ENCODE assay signal across 14 cellular contexts in the genomic region with DNA sequence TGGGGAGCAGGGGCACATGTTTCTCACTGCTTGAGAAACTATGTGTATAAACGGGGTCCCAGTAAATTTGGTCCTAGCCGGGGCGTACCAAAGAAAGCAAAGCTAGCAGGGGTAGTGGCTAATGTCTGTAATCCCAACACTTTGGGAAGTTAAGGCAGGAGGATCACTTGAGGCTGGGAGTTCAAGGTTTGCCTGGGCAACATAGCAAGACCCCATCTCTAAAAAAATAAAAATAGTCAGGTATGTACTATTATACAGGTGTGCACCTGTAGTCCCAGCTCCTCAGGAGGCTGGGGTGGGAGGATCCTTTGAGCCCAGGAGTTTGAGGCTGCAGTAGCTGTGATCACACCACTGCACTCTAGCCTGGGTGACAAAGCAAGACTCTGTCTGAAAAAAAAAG.
A peak's percentile ranks its signal among the peaks of the same experiment; 100 is the strongest.
DNase-seq lines count a peak whose midpoint lies in the region; ATAC-seq, FAIRE-seq and TF ChIP-seq lines count a peak whose summit lies in the region.
"Had no signal": no experiment of that assay in that cellular context is flagged by ENCODE, and none has a peak within 500 bp of the region (broad histone marks: within the 10 kb centered on the region; RNA-seq: fewer than 3 reads in every experiment).

No MANE protein-coding gene starts in this region.

- H3K79me2 ChIP-seq in keratinocyte (ENCODE audit: control insufficient read depth, insufficient read depth, low read length), result no peaks in the 10 kb centered on the region

- H3K36me3 ChIP-seq in keratinocyte (ENCODE audit: control insufficient read depth in 2 of 2, extremely low read depth in 1 of 2, insufficient read depth in 2 of 2, low read length in 2 of 2), result peaks cover 2 to 8% of the 10 kb centered on the region in 2 experiments
- no peaks in the 10 kb centered on the region for H3K36me3 ChIP-seq in naive thymus-derived CD4-positive, alpha-beta T cell (ENCODE audit: control insufficient read depth in 2 of 3, insufficient read depth in 3 of 3, low read length in 3 of 3)
- H3K36me3 ChIP-seq: gastrocnemius medialis had no signal

- H3K4me3 Mint-ChIP-seq in Calu3 (ENCODE audit: low read depth, unreplicated experiment) (peak overlapping the region; percentile 7), progenitor cell of endocrine pancreas (ENCODE audit: low read depth) (no peak overlapping the region)
- H3K4me3 Mint-ChIP-seq in naive thymus-derived CD4-positive, alpha-beta T cell, result no peak overlapping the region

- dilution Hi-C loops in keratinocyte (cut with MboI; ENCODE audit: extremely low pct_ligation_motif_present, low sequenced_read_pairs), result no loop called here

- POLR2A ChIA-PET in naive thymus-derived CD4-positive, alpha-beta T cell (lab: Charles Lee), result no interaction called here

- TF ChIP-seq CTCF in Calu3 (IDR thresholded peaks at IDR 0.05; ENCODE audit: unreplicated experiment) (no peak), VCaP (conservative IDR thresholded peaks at IDR 0.05) (no peak), keratinocyte (optimal IDR thresholded peaks at IDR 0.05 in 1 of 3, IDR thresholded peaks at IDR 0.05 in 1 of 3, conservative IDR thresholded peaks at IDR 0.05 in 1 of 3; ENCODE audit: extremely low read depth in 1 of 3, insufficient read depth in 2 of 3, low read length in 3 of 3) (no peak), progenitor cell of endocrine pancreas (IDR thresholded peaks at IDR 0.05; ENCODE audit: unreplicated experiment) (no peak)

- ATAC-seq in naive thymus-derived CD4-positive, alpha-beta T cell, result no peak
- ATAC-seq: gastrocnemius medialis had no signal

- BruUV-seq in Calu3 (replicated peaks; lab: Mats Ljungman, UMichigan), result no TSS peak

- DNase-seq in Calu3 (no peak), keratinocyte (ENCODE audit: low read depth, low spot score) (no peak), progenitor cell of endocrine pancreas (ENCODE audit: low spot score, unreplicated experiment) (no peak), KG1 (lab: John Stamatoyannopoulos, UW) (no peak)
- DNase-seq in stimulated activated naive CD4-positive, alpha-beta T cell treated with Interleukin-2 at 50 U/mL for 16 hours (lab: John Stamatoyannopoulos, UW), result no peak
- DNase-seq in activated CD4-positive, CD25-positive, alpha-beta regulatory T cell (lab: John Stamatoyannopoulos, UW), result no peak
- DNase-seq in naive thymus-derived CD4-positive, alpha-beta T cell, result no peak
- DNase-seq: activated naive CD4-positive, alpha-beta T cell treated with Interleukin-2 at 50 U/mL for 16 hours; DMS 273 treated with DMSO at 0.1 percent for 48 hours; gastrocnemius medialis; stimulated activated CD4-positive, alpha-beta T cell treated with anti-CD3 and anti-CD28 coated beads, Interleukin-4, amount 100 ng/mL, for 4 hours had no signal

- H2AFZ ChIP-seq in keratinocyte (ENCODE audit: control insufficient read depth, low read length), result no peak overlapping the region

- no peak for FAIRE-seq in keratinocyte (lab: Jason Lieb, UNC)

- H3K9me3 Mint-ChIP-seq in Calu3 (ENCODE audit: low read depth, unreplicated experiment), result peaks cover 12% of the 10 kb centered on the region
- H3K9me3 Mint-ChIP-seq in progenitor cell of endocrine pancreas (ENCODE audit: low read depth), result peaks cover 8% of the 10 kb centered on the region
- H3K9me3 Mint-ChIP-seq in naive thymus-derived CD4-positive, alpha-beta T cell, result peaks cover 0 to 2% (median 0%) of the 10 kb centered on the region in 11 donors
- H3K9me3 Mint-ChIP-seq: IgD-negative memory B cell had no signal

- intact Hi-C loops in Calu3 (cut with micrococcal nuclease; ENCODE audit: unreplicated experiment), result no loop called here
- intact Hi-C loops in naive thymus-derived CD4-positive, alpha-beta T cell (cut with micrococcal nuclease), result loop anchor here (1.0 to 2.0 kb wide), 3 partner anchors 190 to 720 kb away; no protein-coding TSS in a partner anchor

- H4K20me1 ChIP-seq in keratinocyte (ENCODE audit: control insufficient read depth, extremely low read depth, insufficient read depth, low read length), result no peaks in the 10 kb centered on the region

- no peak overlapping the region for H3K4me3 ChIP-seq in keratinocyte (ENCODE audit: control insufficient read depth in 2 of 3, extremely low read depth in 1 of 3, insufficient read depth in 2 of 3, low read depth in 1 of 3, low read length in 3 of 3)
- no peak overlapping the region for H3K4me3 ChIP-seq in naive thymus-derived CD4-positive, alpha-beta T cell (ENCODE audit: low read length)
- H3K4me3 ChIP-seq: gastrocnemius medialis, right atrium auricular region had no signal

- H3K9ac ChIP-seq in keratinocyte (ENCODE audit: control insufficient read depth, extremely low read depth, insufficient read depth, low read length), result no peak overlapping the region

- H3K27ac ChIP-seq in VCaP (peak overlapping the region; percentile 59), keratinocyte (ENCODE audit: control insufficient read depth, insufficient read depth, low read length) (peak overlapping the region; percentile 80)
- no peak overlapping the region for H3K27ac ChIP-seq in naive thymus-derived CD4-positive, alpha-beta T cell (ENCODE audit: low read depth, low read length)
- H3K27ac ChIP-seq: gastrocnemius medialis had no signal

- H3K36me3 Mint-ChIP-seq in Calu3 (ENCODE audit: insufficient read depth, unreplicated experiment), result peaks cover 54% of the 10 kb centered on the region
- peaks cover 18% of the 10 kb centered on the region for H3K36me3 Mint-ChIP-seq in progenitor cell of endocrine pancreas (ENCODE audit: insufficient read depth)
- no peaks in the 10 kb centered on the region for H3K36me3 Mint-ChIP-seq in naive thymus-derived CD4-positive, alpha-beta T cell

- no peaks in the 10 kb centered on the region for H3K27me3 Mint-ChIP-seq in Calu3 (ENCODE audit: unreplicated experiment)
- H3K27me3 Mint-ChIP-seq in progenitor cell of endocrine pancreas, result no peaks in the 10 kb centered on the region
- H3K27me3 Mint-ChIP-seq in naive thymus-derived CD4-positive, alpha-beta T cell, result peaks cover 0 to 11% (median 0%) of the 10 kb centered on the region in 5 donors
- H3K27me3 Mint-ChIP-seq: IgD-negative memory B cell had no signal

- CTCF ChIA-PET in Calu3 (lab: Charles Lee), result interaction anchor here (0.7 kb wide), 2 partner anchors 99 to 129 kb away, joined by 3 read pairs; no protein-coding TSS in a partner anchor
- CTCF ChIA-PET in naive thymus-derived CD4-positive, alpha-beta T cell (lab: Charles Lee), result no interaction called here

- H3K4me2 ChIP-seq in keratinocyte (ENCODE audit: control insufficient read depth, extremely low read depth, insufficient read depth, low read depth, low read length), result peak overlapping the region; percentile 68

- no peaks in the 10 kb centered on the region for H3K27me3 ChIP-seq in keratinocyte (ENCODE audit: control insufficient read depth, extremely low read depth, insufficient read depth, low read length)
- no peaks in the 10 kb centered on the region for H3K27me3 ChIP-seq in naive thymus-derived CD4-positive, alpha-beta T cell (ENCODE audit: control insufficient read depth in 2 of 2, insufficient read depth in 2 of 2, low read length in 2 of 2)
- H3K27me3 ChIP-seq: gastrocnemius medialis, right atrium auricular region had no signal

- H3K9me3 ChIP-seq in keratinocyte (ENCODE audit: control insufficient read depth, low read depth, low read length), result peaks cover 15% of the 10 kb centered on the region
- H3K9me3 ChIP-seq in naive thymus-derived CD4-positive, alpha-beta T cell (ENCODE audit: control insufficient read depth in 2 of 3, low read length in 3 of 3), result no peaks in the 10 kb centered on the region
- H3K9me3 ChIP-seq: gastrocnemius medialis, right atrium auricular region had no signal

- H3K4me1 ChIP-seq in keratinocyte (ENCODE audit: control insufficient read depth, extremely low read depth, insufficient read depth, low read length), result peaks cover 25% of the 10 kb centered on the region
- H3K4me1 ChIP-seq in naive thymus-derived CD4-positive, alpha-beta T cell (ENCODE audit: control insufficient read depth in 2 of 2, insufficient read depth in 2 of 2, low read length in 2 of 2), result no peaks in the 10 kb centered on the region

- no peaks in the 10 kb centered on the region for H3K9me1 ChIP-seq in keratinocyte (ENCODE audit: control insufficient read depth, extremely low read depth, insufficient read depth, low read length)

- H3K27ac Mint-ChIP-seq in Calu3 (ENCODE audit: unreplicated experiment), result peak overlapping the region; percentile 83
- H3K27ac Mint-ChIP-seq in progenitor cell of endocrine pancreas, result peak overlapping the region; percentile 96
- H3K27ac Mint-ChIP-seq in naive thymus-derived CD4-positive, alpha-beta T cell, result no peak overlapping the region
- H3K27ac Mint-ChIP-seq: IgD-negative memory B cell had no signal

- peaks cover 82% of the 10 kb centered on the region for H3K4me1 Mint-ChIP-seq in Calu3 (ENCODE audit: low read depth, unreplicated experiment)
- peaks cover 36% of the 10 kb centered on the region for H3K4me1 Mint-ChIP-seq in progenitor cell of endocrine pancreas (ENCODE audit: low read depth)
- H3K4me1 Mint-ChIP-seq in naive thymus-derived CD4-positive, alpha-beta T cell, result no peaks in the 10 kb centered on the region
- H3K4me1 Mint-ChIP-seq: IgD-negative memory B cell had no signal

Comparison
In these comparisons a context has a peak if more than half of its experiments do, and no peak if none do; other contexts are left out.
1. H3K27ac Mint-ChIP-seq: peak in Calu3 (single experiment) and progenitor cell of endocrine pancreas (single experiment); none in naive thymus-derived CD4-positive, alpha-beta T cell (0 of 9).